Comparison of ENCODE assay signal across 17 cellular contexts in the genomic region with DNA sequence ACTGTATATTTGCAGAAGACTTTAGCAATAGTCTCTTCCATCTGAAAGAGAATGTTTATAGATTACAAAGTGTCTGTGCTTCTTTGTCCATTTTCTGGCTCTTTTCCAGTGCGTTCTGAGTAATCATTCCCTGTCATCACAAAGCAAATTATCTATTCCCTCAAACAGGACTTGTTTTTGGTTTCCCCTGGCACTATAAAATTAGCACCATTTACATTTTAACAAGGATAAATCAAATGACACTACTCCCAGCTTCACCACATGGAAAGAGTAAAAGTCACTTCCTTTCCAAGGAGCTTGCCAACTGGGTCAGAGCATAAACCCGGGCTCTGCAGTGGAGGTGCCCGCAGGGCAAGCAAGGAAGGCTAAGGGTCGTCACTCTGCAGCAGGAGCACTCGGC.
DNase-seq lines count a peak whose midpoint lies in the region; ATAC-seq and TF ChIP-seq lines count a peak whose summit lies in the region.
"Had no signal": no experiment of that assay in that cellular context is flagged by ENCODE, and none has a peak within 500 bp of the region (broad histone marks: within the 10 kb centered on the region; RNA-seq: fewer than 3 reads in every experiment).

No MANE protein-coding gene starts in this region.

- no peak for ATAC-seq in HG03342 (IDR thresholded peaks at IDR 0.05; ENCODE audit: unreplicated experiment)
- ATAC-seq in HG02970 (IDR thresholded peaks at IDR 0.05; ENCODE audit: low FRiP score, unreplicated experiment) = no peak
- ATAC-seq: stimulated activated naive CD8-positive, alpha-beta T cell treated with anti-CD3 and anti-CD28 coated beads, Interleukin-15, Interleukin-2, amounts not matched to agents 100 U/mL and 50 U/mL, for 24 hours; T-helper 17 cell had no signal

- no peak overlapping the region for H3K4me3 ChIP-seq in fibroblast of pulmonary artery (replicated peaks; ENCODE audit: low read depth, low read length)

- in situ Hi-C loops in SK-MEL-5 (cut with HindIII; ENCODE audit: low pct_unique_long_range_greater_than_20kb, low sequenced_read_pairs) = no loop called here

- TF ChIP-seq CTCF in fibroblast of pulmonary artery (IDR thresholded peaks at IDR 0.05; ENCODE audit: low read length, missing control alignments) = no peak

- DNase-seq in NCI-H2196 (lab: John Stamatoyannopoulos, UW; ENCODE audit: unreplicated experiment) = peak; percentile 19
- DNase-seq in NCI-H2196 treated with DMSO at 0.1 percent for 48 hours (lab: John Stamatoyannopoulos, UW; ENCODE audit: unreplicated experiment) = no peak
- DNase-seq in SK-MEL-5 (ENCODE audit: low read depth, low spot score) = peak; percentile 27
- DNase-seq in fibroblast of pulmonary artery (ENCODE audit: low read depth) = peak; percentile 8
- DNase-seq in NCI-H1417 treated with DMSO at 0.1 percent for 48 hours (lab: John Stamatoyannopoulos, UW) = no peak
- DNase-seq: activated effector memory CD4-positive, alpha-beta T cell treated with anti-CD3 and anti-CD28 coated beads, Interleukin-2, amount 50 U/mL, for 16 hours; amniotic stem cell; GDM1; Kasumi-1; mesendoderm; NCI-H2107; NK-92 treated with Interleukin-12 subunit alpha and Interleukin-12 subunit beta, amount 100 ng/mL, for 24 hours; stimulated activated naive CD8-positive, alpha-beta T cell treated with anti-CD3 and anti-CD28 coated beads, Interleukin-15, Interleukin-2, amounts not matched to agents 100 U/mL and 50 U/mL, for 24 hours; T-helper 17 cell had no signal

- peak overlapping the region; percentile 82 for H3K27ac ChIP-seq in temporal lobe (ENCODE audit: low read depth, low read length)

Comparison
In these comparisons a context has a peak if more than half of its experiments do, and no peak if none do; other contexts are left out.
1. DNase-seq: peak in NCI-H2196 (single experiment), SK-MEL-5 (single experiment) and fibroblast of pulmonary artery (single experiment); none in NCI-H2196 treated with DMSO at 0.1 percent for 48 hours (single experiment) and NCI-H1417 treated with DMSO at 0.1 percent for 48 hours (single experiment).